Comparison of ENCODE assay signal across 19 cellular contexts in the genomic region with DNA sequence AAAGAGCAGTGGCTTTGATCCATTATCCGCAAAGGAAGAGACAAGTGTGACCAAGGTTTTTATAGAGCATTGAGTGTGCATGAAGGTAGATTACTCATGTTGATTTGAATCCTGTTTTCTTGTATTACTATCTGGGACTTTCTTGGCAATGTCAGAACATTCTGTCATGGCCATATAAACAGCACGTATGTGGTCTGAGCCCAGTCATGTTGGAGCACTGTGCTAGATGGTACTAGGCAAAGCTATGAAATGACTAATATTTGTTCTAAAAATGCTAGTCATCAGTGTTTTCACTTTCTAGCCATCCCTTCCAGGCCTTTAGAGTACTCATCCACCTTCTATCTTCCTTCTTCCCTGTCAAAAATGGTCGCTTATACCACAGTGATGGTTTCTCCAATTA.
DNase-seq lines count a peak whose midpoint lies in the region; ATAC-seq, FAIRE-seq and TF ChIP-seq lines count a peak whose summit lies in the region.
"Had no signal": no experiment of that assay in that cellular context is flagged by ENCODE, and none has a peak within 500 bp of the region (broad histone marks: within the 10 kb centered on the region; RNA-seq: fewer than 3 reads in every experiment).

No MANE protein-coding gene starts in this region.

- TF ChIP-seq POLR2A in breast epithelium (IDR thresholded peaks at IDR 0.05): no peak
- no peak for TF ChIP-seq POLR2A in GM12878 (IDR thresholded peaks at IDR 0.05; ENCODE audit: low read depth, low read length)

- in situ Hi-C loops in mammary epithelial cell (cut with MboI; ENCODE audit: low sequenced_read_pairs in 2 of 2): no loop called here
- in situ Hi-C loops in GM12878 (cut with MboI): no loop called here

- intact Hi-C loops in mammary epithelial cell (cut with micrococcal nuclease): no loop called here
- intact Hi-C loops in breast epithelium (cut with DNase I; ENCODE audit: low total_unique reads): no loop called here
- intact Hi-C loops in GM12878 (cut with micrococcal nuclease; ENCODE audit: unreplicated experiment): no loop called here
- intact Hi-C loops in psoas muscle (cut with DNase I): no loop called here
- intact Hi-C loops in pancreas (cut with DNase I): no loop called here

- FAIRE-seq in GM12878 (lab: Jason Lieb, UNC): no peak
- FAIRE-seq in pancreas (lab: Jason Lieb, UNC): no peak
- FAIRE-seq: G401.6, H54, K562 had no signal

- no peak for TF ChIP-seq CTCF in mammary epithelial cell (conservative IDR thresholded peaks at IDR 0.05 in 1 of 2, IDR thresholded peaks at IDR 0.05 in 1 of 2; ENCODE audit: extremely low read depth in 1 of 2, insufficient read depth in 1 of 2, low read depth in 1 of 2, low read length in 2 of 2)
- no peak for TF ChIP-seq CTCF in breast epithelium (IDR thresholded peaks at IDR 0.05)
- TF ChIP-seq CTCF in GM12878 (IDR thresholded peaks at IDR 0.05 in 2 of 3, conservative IDR thresholded peaks at IDR 0.05 in 1 of 3; ENCODE audit: control insufficient read depth in 2 of 3, extremely low read depth in 1 of 3, insufficient read depth in 1 of 3, low read depth in 3 of 3, low read length in 3 of 3): no peak
- TF ChIP-seq CTCF in foreskin keratinocyte (conservative IDR thresholded peaks at IDR 0.05): no peak
- no peak for TF ChIP-seq CTCF in psoas muscle (IDR thresholded peaks at IDR 0.05)
- no peak for TF ChIP-seq CTCF in pancreas (IDR thresholded peaks at IDR 0.05)

- no peak overlapping the region for H3K27ac ChIP-seq in mammary epithelial cell (ENCODE audit: insufficient read depth, low read depth, low read length)
- H3K27ac ChIP-seq in breast epithelium: no peak overlapping the region
- H3K27ac ChIP-seq in GM12878 (ENCODE audit: control insufficient read depth, insufficient read depth): no peak overlapping the region
- H3K27ac ChIP-seq in foreskin keratinocyte: no peak overlapping the region
- no peak overlapping the region for H3K27ac ChIP-seq in psoas muscle
- no peak overlapping the region for H3K27ac ChIP-seq in pancreas
- H3K27ac ChIP-seq: BLaER1 treated with 17β-estradiol and CSF1 and Interleukin-3, amounts not matched to agents 10 nM and 100 nM had no signal

- POLR2A ChIA-PET in GM12878 (lab: Charles Lee): no interaction called here

- H3K36me3 ChIP-seq in mammary epithelial cell (ENCODE audit: insufficient read depth, low read length) (no peaks in the 10 kb centered on the region), breast epithelium (no peaks in the 10 kb centered on the region), GM12878 (ENCODE audit: control insufficient read depth in 2 of 2, insufficient read depth in 2 of 2, low read length in 1 of 2) (no peaks in the 10 kb centered on the region), psoas muscle (ENCODE audit: insufficient read depth in 1 of 2, low read depth in 1 of 2) (no peaks in the 10 kb centered on the region), pancreas (no peaks in the 10 kb centered on the region)
- H3K36me3 ChIP-seq: BLaER1 treated with 17β-estradiol and CSF1 and Interleukin-3, amounts not matched to agents 10 nM and 100 nM had no signal

- H3K27me3 ChIP-seq in mammary epithelial cell (ENCODE audit: insufficient read depth, low read length) (no peaks in the 10 kb centered on the region), breast epithelium (no peaks in the 10 kb centered on the region), GM12878 (replicated peaks in 1 of 2; ENCODE audit: control insufficient read depth in 2 of 2, insufficient read depth in 2 of 2, low read length in 1 of 2) (no peaks in the 10 kb centered on the region), foreskin keratinocyte (no peaks in the 10 kb centered on the region), psoas muscle (ENCODE audit: insufficient read depth in 3 of 3, low read length in 2 of 3) (no peaks in the 10 kb centered on the region), pancreas (no peaks in the 10 kb centered on the region)
- H3K27me3 ChIP-seq: BLaER1 treated with 17β-estradiol and CSF1 and Interleukin-3, amounts not matched to agents 10 nM and 100 nM had no signal

- no peaks in the 10 kb centered on the region for H3K79me2 ChIP-seq in mammary epithelial cell (ENCODE audit: insufficient read depth, low read length)
- H3K79me2 ChIP-seq in GM12878 (ENCODE audit: control insufficient read depth, insufficient read depth, low read length): no peaks in the 10 kb centered on the region

- H2AFZ ChIP-seq in mammary epithelial cell (ENCODE audit: low read depth, low read length): no peak overlapping the region
- no peak overlapping the region for H2AFZ ChIP-seq in GM12878 (ENCODE audit: control insufficient read depth, low read depth, low read length)

- WGBS in mammary epithelial cell (ENCODE audit: low coverage, missing lambda C conversion rate): 93% methylated on average over 3 of the region's 3 CpGs
- WGBS in GM12878 (ENCODE audit: insufficient coverage, insufficient replicate concordance, low lambda C conversion rate, missing lambda C conversion rate): 17% methylated on average over 3 of the region's 3 CpGs
- 84 to 87% (median 86%) methylated on average over 3 of the region's 3 CpGs for WGBS in psoas muscle, 3 donors
- WGBS in pancreas, 2 donors: 94 to 95% methylated on average over 3 of the region's 3 CpGs

- H3K4me1 ChIP-seq in mammary epithelial cell (ENCODE audit: insufficient read depth, low read length): no peaks in the 10 kb centered on the region
- H3K4me1 ChIP-seq in breast epithelium: no peaks in the 10 kb centered on the region
- no peaks in the 10 kb centered on the region for H3K4me1 ChIP-seq in GM12878 (ENCODE audit: control insufficient read depth, insufficient read depth, low read length)
- no peaks in the 10 kb centered on the region for H3K4me1 ChIP-seq in foreskin keratinocyte
- H3K4me1 ChIP-seq in psoas muscle: no peaks in the 10 kb centered on the region
- no peaks in the 10 kb centered on the region for H3K4me1 ChIP-seq in pancreas
- H3K4me1 ChIP-seq: BLaER1 treated with 17β-estradiol and CSF1 and Interleukin-3, amounts not matched to agents 10 nM and 100 nM had no signal

- H3K9me3 ChIP-seq in mammary epithelial cell (replicated peaks; ENCODE audit: insufficient read depth, low read length) (no peaks in the 10 kb centered on the region), breast epithelium (no peaks in the 10 kb centered on the region), GM12878 (replicated peaks; ENCODE audit: control insufficient read depth, insufficient read depth, low read length) (no peaks in the 10 kb centered on the region), psoas muscle (no peaks in the 10 kb centered on the region), pancreas (no peaks in the 10 kb centered on the region)

- SMC1A ChIA-PET in GM12878 (lab: Charles Lee; ENCODE audit: uncharacterized antibody, unreplicated experiment): no interaction called here

- BruUV-seq in mammary epithelial cell (replicated peaks; lab: Mats Ljungman, UMichigan): no TSS peak
- no TSS peak for BruUV-seq in GM12878 (replicated peaks; lab: Mats Ljungman, UMichigan)

- ATAC-seq in GM12878 (peak; percentile 60), foreskin keratinocyte (peak; percentile 71), GM21447 (IDR thresholded peaks at IDR 0.05; ENCODE audit: unreplicated experiment) (no peak), psoas muscle (no peak), pancreas (no peak)
- ATAC-seq: HCT116, K562 had no signal

- H4K20me1 ChIP-seq in mammary epithelial cell (ENCODE audit: insufficient read depth, low read length) (no peaks in the 10 kb centered on the region), GM12878 (ENCODE audit: control insufficient read depth, insufficient read depth) (no peaks in the 10 kb centered on the region)
- H4K20me1 ChIP-seq: BLaER1 treated with 17β-estradiol and CSF1 and Interleukin-3, amounts not matched to agents 10 nM and 100 nM had no signal

- no peak for TF ChIP-seq EP300 in GM12878 (IDR thresholded peaks at IDR 0.05; ENCODE audit: borderline replicate concordance in 1 of 2, control insufficient read depth in 1 of 2, low read depth in 2 of 2, low read length in 2 of 2)

- no peak overlapping the region for H3K4me3 ChIP-seq in mammary epithelial cell (replicated peaks in 1 of 3; ENCODE audit: insufficient read depth in 1 of 3, low read depth in 2 of 3, low read length in 3 of 3)
- H3K4me3 ChIP-seq in breast epithelium: no peak overlapping the region
- H3K4me3 ChIP-seq in GM12878: no peak overlapping the region
- no peak overlapping the region for H3K4me3 ChIP-seq in psoas muscle
- H3K4me3 ChIP-seq in pancreas: no peak overlapping the region
- H3K4me3 ChIP-seq: BLaER1 treated with 17β-estradiol and CSF1 and Interleukin-3, amounts not matched to agents 10 nM and 100 nM; K562 had no signal

- no peak for TF ChIP-seq RAD21 in GM12878 (IDR thresholded peaks at IDR 0.05; ENCODE audit: insufficient read depth, low read depth, low read length)

- DNase-seq in mammary epithelial cell: peak; percentile 67
- no peak for DNase-seq in breast epithelium (ENCODE audit: low spot score in 2 of 2)
- no peak for DNase-seq in GM12878 (ENCODE audit: low read depth, low spot score)
- DNase-seq in foreskin keratinocyte: peak; percentile 56 to 57
- no peak for DNase-seq in psoas muscle
- DNase-seq in pancreas: no peak
- DNase-seq: 8988T; ACHN; Calu3; CD4-positive, CD25-positive, alpha-beta regulatory T cell; DMS 273 treated with DMSO at 0.1 percent for 48 hours; DMS79 treated with DMSO at 0.1 percent for 48 hours; EL had no signal

- CTCF ChIA-PET in mammary epithelial cell (lab: Charles Lee; ENCODE audit: low non-redundant PET): no interaction called here
- CTCF ChIA-PET in GM12878 (lab: Yijun Ruan, JAX): no interaction called here

- no peak overlapping the region for H3K9ac ChIP-seq in mammary epithelial cell (ENCODE audit: insufficient read depth, low read length)
- no peak overlapping the region for H3K9ac ChIP-seq in GM12878 (ENCODE audit: control insufficient read depth, insufficient read depth, low read length)
- H3K9ac ChIP-seq: BLaER1 treated with 17β-estradiol and CSF1 and Interleukin-3, amounts not matched to agents 10 nM and 100 nM had no signal

- RAD21 ChIA-PET in GM12878 (lab: Charles Lee; ENCODE audit: unreplicated experiment): no interaction called here

- no peak overlapping the region for H3K4me2 ChIP-seq in mammary epithelial cell (ENCODE audit: insufficient read depth, low read depth, low read length)
- no peak overlapping the region for H3K4me2 ChIP-seq in GM12878 (ENCODE audit: control insufficient read depth, insufficient read depth)
- H3K4me2 ChIP-seq: BLaER1 treated with 17β-estradiol and CSF1 and Interleukin-3, amounts not matched to agents 10 nM and 100 nM had no signal

- dilution Hi-C loops in mammary epithelial cell (cut with HindIII; ENCODE audit: low sequenced_read_pairs): no loop called here

TF ChIP-seq in GM12878, 131 proteins besides CTCF, POLR2A, EP300 and RAD21 (continues in another document):
- TF ChIP-seq SMAD1 (IDR thresholded peaks at IDR 0.05; ENCODE audit: low read depth, partially characterized antibody): no peak
- TF ChIP-seq EZH2 (IDR thresholded peaks at IDR 0.05; ENCODE audit: borderline replicate concordance, control insufficient read depth, low read depth, low read length): no peak
- no peak for TF ChIP-seq CBX5 (IDR thresholded peaks at IDR 0.05; ENCODE audit: low read depth)
- TF ChIP-seq ATF7 (IDR thresholded peaks at IDR 0.05; ENCODE audit: low read depth): no peak
- no peak for TF ChIP-seq SIX5 (IDR thresholded peaks at IDR 0.05; ENCODE audit: low read depth, low read length, severe bottlenecking)
- TF ChIP-seq STAT3 (IDR thresholded peaks at IDR 0.05; ENCODE audit: low read depth, low read length): no peak

Comparison
In these comparisons a context has a peak if more than half of its experiments do, and no peak if none do; other contexts are left out.
1. DNase-seq: peak in mammary epithelial cell (single experiment) and foreskin keratinocyte (2 of 2); none in breast epithelium (0 of 2), GM12878 (single experiment), psoas muscle (0 of 2) and pancreas (0 of 6).
2. ATAC-seq: peak in GM12878 (single experiment) and foreskin keratinocyte (single experiment); none in GM21447 (single experiment), psoas muscle (0 of 4) and pancreas (0 of 4).